ENCODE assay signal across 16 cellular contexts in the genomic region with DNA sequence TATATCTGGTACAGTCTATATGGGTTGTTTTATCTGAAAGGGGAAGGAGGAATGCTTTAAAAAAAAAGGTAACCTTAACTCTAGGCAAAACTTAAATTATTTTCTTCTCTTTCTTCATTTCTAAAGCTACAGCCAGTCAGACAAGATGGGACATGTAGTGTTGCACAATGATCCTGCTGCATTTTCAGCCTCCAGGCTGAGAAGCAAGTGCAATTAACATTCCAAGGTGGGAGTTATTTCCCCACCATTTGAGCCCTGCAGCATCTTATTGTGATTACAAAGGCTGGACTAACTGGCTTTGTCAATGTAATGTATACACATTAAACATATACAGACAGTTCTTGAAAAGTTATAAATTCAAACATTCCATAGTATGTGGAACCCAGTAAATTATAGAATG. TPM values are rescaled to one million over a fixed set of nuclear protein-coding genes. Genes with fewer than 3 reads are reported as not detected.
DNase-seq lines count a peak whose midpoint lies in the region; ATAC-seq and TF ChIP-seq lines count a peak whose summit lies in the region.
"Had no signal": no experiment of that assay in that cellular context is flagged by ENCODE, and none has a peak within 500 bp of the region (broad histone marks: within the 10 kb centered on the region; RNA-seq: fewer than 3 reads in every experiment).

No MANE protein-coding gene starts in this region.

- H3K4me1 Mint-ChIP-seq in WTC11 (peaks cover 44% of the 10 kb centered on the region), osteocyte (ENCODE audit: unreplicated experiment) (peaks cover 25% of the 10 kb centered on the region)
- peaks cover 0 to 4% (median 0%) of the 10 kb centered on the region in 7 donors for H3K4me1 Mint-ChIP-seq in naive thymus-derived CD4-positive, alpha-beta T cell
- H3K4me1 Mint-ChIP-seq: stimulated activated memory B cell treated with anti-CD40 and anti-IgM and Interleukin-4, amounts not matched to agents 10 μg/mL and 1 μg/mL and 100 μg/mL, for 72 hours had no signal

- H3K79me2 ChIP-seq in hepatocyte, result no peaks in the 10 kb centered on the region

- peak overlapping the region; percentile 1 for H3K4me2 ChIP-seq in hepatocyte
- H3K4me2 ChIP-seq: KMS-11 had no signal

- peaks cover 22% of the 10 kb centered on the region for H3K4me1 ChIP-seq in hepatocyte (ENCODE audit: insufficient read depth)
- no peaks in the 10 kb centered on the region for H3K4me1 ChIP-seq in naive thymus-derived CD4-positive, alpha-beta T cell (ENCODE audit: control insufficient read depth in 2 of 2, insufficient read depth in 2 of 2, low read length in 2 of 2)

- intact Hi-C loops in naive thymus-derived CD4-positive, alpha-beta T cell (cut with micrococcal nuclease), result no loop called here

- H3K4me3 Mint-ChIP-seq in WTC11, result no peak overlapping the region
- no peak overlapping the region for H3K4me3 Mint-ChIP-seq in naive thymus-derived CD4-positive, alpha-beta T cell
- H3K4me3 Mint-ChIP-seq in osteocyte (ENCODE audit: unreplicated experiment), result no peak overlapping the region
- H3K4me3 Mint-ChIP-seq: stimulated activated memory B cell treated with anti-CD40 and anti-IgM and Interleukin-4, amounts not matched to agents 10 μg/mL and 1 μg/mL and 100 μg/mL, for 72 hours had no signal

- no peaks in the 10 kb centered on the region for H3K9me2 ChIP-seq in hepatocyte (replicated peaks; ENCODE audit: insufficient read depth)

- H3K4me3 ChIP-seq in hepatocyte, result no peak overlapping the region
- H3K4me3 ChIP-seq in naive thymus-derived CD4-positive, alpha-beta T cell (ENCODE audit: low read length), result no peak overlapping the region
- H3K4me3 ChIP-seq: SJCRH30, vagina had no signal

- H3K36me3 Mint-ChIP-seq in WTC11, result no peaks in the 10 kb centered on the region
- H3K36me3 Mint-ChIP-seq in naive thymus-derived CD4-positive, alpha-beta T cell, result no peaks in the 10 kb centered on the region
- no peaks in the 10 kb centered on the region for H3K36me3 Mint-ChIP-seq in activated naive CD4-positive, alpha-beta T cell treated with anti-CD3 and anti-CD28 coated beads, Interleukin-2, amount 50 U/mL, for 72 hours
- no peaks in the 10 kb centered on the region for H3K36me3 Mint-ChIP-seq in osteocyte (ENCODE audit: unreplicated experiment)
- H3K36me3 Mint-ChIP-seq: stimulated activated memory B cell treated with anti-CD40 and anti-IgM and Interleukin-4, amounts not matched to agents 10 μg/mL and 1 μg/mL and 100 μg/mL, for 72 hours had no signal

- H3K27ac Mint-ChIP-seq in WTC11 (peak overlapping the region; percentile 81), osteocyte (ENCODE audit: unreplicated experiment) (no peak overlapping the region)
- no peak overlapping the region for H3K27ac Mint-ChIP-seq in naive thymus-derived CD4-positive, alpha-beta T cell
- no peak overlapping the region for H3K27ac Mint-ChIP-seq in activated naive CD4-positive, alpha-beta T cell treated with anti-CD3 and anti-CD28 coated beads, Interleukin-2, amount 50 U/mL, for 72 hours
- H3K27ac Mint-ChIP-seq: stimulated activated memory B cell treated with anti-CD40 and anti-IgM and Interleukin-4, amounts not matched to agents 10 μg/mL and 1 μg/mL and 100 μg/mL, for 72 hours had no signal

- no peaks in the 10 kb centered on the region for H3K27me3 ChIP-seq in hepatocyte
- no peaks in the 10 kb centered on the region for H3K27me3 ChIP-seq in naive thymus-derived CD4-positive, alpha-beta T cell (ENCODE audit: control insufficient read depth in 2 of 2, insufficient read depth in 2 of 2, low read length in 2 of 2)
- H3K27me3 ChIP-seq: SJCRH30, vagina had no signal

- no peaks in the 10 kb centered on the region for H3K9me3 Mint-ChIP-seq in WTC11
- H3K9me3 Mint-ChIP-seq in naive thymus-derived CD4-positive, alpha-beta T cell, result no peaks in the 10 kb centered on the region
- H3K9me3 Mint-ChIP-seq in activated naive CD4-positive, alpha-beta T cell treated with anti-CD3 and anti-CD28 coated beads, Interleukin-2, amount 50 U/mL, for 72 hours, result no peaks in the 10 kb centered on the region
- no peaks in the 10 kb centered on the region for H3K9me3 Mint-ChIP-seq in osteocyte (ENCODE audit: unreplicated experiment)
- H3K9me3 Mint-ChIP-seq: stimulated activated memory B cell treated with anti-CD40 and anti-IgM and Interleukin-4, amounts not matched to agents 10 μg/mL and 1 μg/mL and 100 μg/mL, for 72 hours had no signal

- CTCF ChIA-PET in WTC11 (lab: Charles Lee), result interaction anchor here (3.5 kb wide), 1 partner anchor 11 kb away, joined by 13 read pairs; no protein-coding TSS in a partner anchor
- CTCF ChIA-PET in naive thymus-derived CD4-positive, alpha-beta T cell (lab: Charles Lee), result no interaction called here

- H3K9me3 ChIP-seq in hepatocyte (ENCODE audit: low read depth), result no peaks in the 10 kb centered on the region
- no peaks in the 10 kb centered on the region for H3K9me3 ChIP-seq in naive thymus-derived CD4-positive, alpha-beta T cell (ENCODE audit: control insufficient read depth in 2 of 3, low read length in 3 of 3)
- H3K9me3 ChIP-seq: SJCRH30, vagina had no signal

- POLR2A ChIA-PET in WTC11 (lab: Charles Lee), result no interaction called here
- POLR2A ChIA-PET in naive thymus-derived CD4-positive, alpha-beta T cell (lab: Charles Lee), result no interaction called here

- TF ChIP-seq CTCF in WTC11 (IDR thresholded peaks at IDR 0.05), result no peak
- no peak for TF ChIP-seq CTCF in hepatocyte (IDR thresholded peaks at IDR 0.05; ENCODE audit: poor library complexity)
- TF ChIP-seq CTCF in osteocyte (IDR thresholded peaks at IDR 0.05), result no peak

- H4K20me1 ChIP-seq in hepatocyte (ENCODE audit: insufficient read depth, poor library complexity, severe bottlenecking), result no peaks in the 10 kb centered on the region

- DNase-seq in AG08396 (ENCODE audit: low spot score) (peak; percentile 15), H4 (ENCODE audit: low spot score) (peak; percentile 39), WTC11 (ENCODE audit: low spot score) (no peak), hepatocyte (ENCODE audit: low spot score) (peak; percentile 49), GOT3 (lab: John Stamatoyannopoulos, UW) (no peak), osteocyte (ENCODE audit: extremely low spot score, unreplicated experiment) (no peak)
- no peak for DNase-seq in naive thymus-derived CD4-positive, alpha-beta T cell
- DNase-seq in activated naive CD4-positive, alpha-beta T cell treated with anti-CD3 and anti-CD28 coated beads, Interleukin-2, amount 50 U/mL, for 72 hours (ENCODE audit: low spot score in 2 of 2), result no peak
- DNase-seq: activated CD4-positive, CD25-positive, alpha-beta regulatory T cell; C1 segment of cervical spinal cord; NCI-H1694; stimulated activated CD4-positive, alpha-beta T cell treated with anti-CD3 and anti-CD28 coated beads, Interleukin-4, amount 100 ng/mL, for 24 hours had no signal

- no peak overlapping the region for H2AFZ ChIP-seq in hepatocyte

- H3K27me3 Mint-ChIP-seq in WTC11 (ENCODE audit: low read depth), result no peaks in the 10 kb centered on the region; the same call in 1 of the 2 replicates
- peaks cover 0 to 4% (median 0%) of the 10 kb centered on the region in 5 donors for H3K27me3 Mint-ChIP-seq in naive thymus-derived CD4-positive, alpha-beta T cell
- H3K27me3 Mint-ChIP-seq in osteocyte (ENCODE audit: unreplicated experiment), result no peaks in the 10 kb centered on the region
- H3K27me3 Mint-ChIP-seq: stimulated activated memory B cell treated with anti-CD40 and anti-IgM and Interleukin-4, amounts not matched to agents 10 μg/mL and 1 μg/mL and 100 μg/mL, for 72 hours had no signal

- H3K27ac ChIP-seq in hepatocyte, result peak overlapping the region; percentile 60
- no peak overlapping the region for H3K27ac ChIP-seq in naive thymus-derived CD4-positive, alpha-beta T cell (ENCODE audit: low read depth, low read length)
- H3K27ac ChIP-seq: KMS-11, SJCRH30, vagina had no signal

- no peaks in the 10 kb centered on the region for H3K36me3 ChIP-seq in hepatocyte (replicated peaks; ENCODE audit: insufficient read depth, low read depth)
- no peaks in the 10 kb centered on the region for H3K36me3 ChIP-seq in naive thymus-derived CD4-positive, alpha-beta T cell (ENCODE audit: control insufficient read depth in 2 of 3, insufficient read depth in 3 of 3, low read length in 3 of 3)
- H3K36me3 ChIP-seq: SJCRH30, vagina had no signal

- ATAC-seq in WTC11, result no peak
- ATAC-seq in naive thymus-derived CD4-positive, alpha-beta T cell, result no peak
- ATAC-seq in activated naive CD4-positive, alpha-beta T cell treated with anti-CD3 and anti-CD28 coated beads, Interleukin-2, amount 50 U/mL, for 72 hours, result no peak
- ATAC-seq: stimulated activated memory B cell treated with anti-CD40 and anti-IgM and Interleukin-4, amounts not matched to agents 10 μg/mL and 1 μg/mL and 100 μg/mL, for 72 hours had no signal

TF ChIP-seq in WTC11, 78 proteins besides CTCF, POLR2A, EP300 and RAD21 (continues in another document):
- TF ChIP-seq SMAD3 (CRISPR knock-in tag; IDR thresholded peaks at IDR 0.05; ENCODE audit: borderline replicate concordance) (no peak), SP1 (CRISPR knock-in tag; conservative IDR thresholded peaks at IDR 0.05) (no peak), ZNF671 (CRISPR knock-in tag; IDR thresholded peaks at IDR 0.05) (no peak), TCF7 (CRISPR knock-in tag; IDR thresholded peaks at IDR 0.05; ENCODE audit: low read depth) (no peak)

RNA-seq across cellular contexts. Expression of gene NF1, which starts 22.6 kb away (rescaled TPM):
- total RNA-seq in H4 (2014; rRNA removed; shearing (Covaris generic)), result 12.8 and 23.2 TPM in 2 replicates
- 33.6 to 39.0 TPM (median 35.4 TPM) in 3 replicates for total RNA-seq in WTC11 (2021)
- total RNA-seq in hepatocyte, result 37.4 and 45.9 TPM in 2 replicates
- polyA plus RNA-seq in hepatocyte, result 8.4 and 11.4 TPM in 2 replicates
- 10 to 100 TPM; 18.8 to 32.4 (median 21.2) TPM for total RNA-seq in naive thymus-derived CD4-positive, alpha-beta T cell
- 10 to 100 TPM; 12.5 to 12.7 TPM for polyA plus RNA-seq in naive thymus-derived CD4-positive, alpha-beta T cell
- 10 to 100 TPM; 33.6 to 39.1 TPM for total RNA-seq in activated naive CD4-positive, alpha-beta T cell treated with anti-CD3 and anti-CD28 coated beads, Interleukin-2, amount 50 U/mL, for 72 hours
- total RNA-seq in osteocyte, result 66.7 and 70.4 TPM in 2 replicates

Comparison
In these comparisons a context has a peak if more than half of its experiments do, and no peak if none do; other contexts are left out.
1. DNase-seq: peak in AG08396 (single experiment), H4 (single experiment) and hepatocyte (single experiment); none in WTC11 (single experiment), naive thymus-derived CD4-positive, alpha-beta T cell (0 of 9), GOT3 (single experiment), activated naive CD4-positive, alpha-beta T cell treated with anti-CD3 and anti-CD28 coated beads, Interleukin-2, amount 50 U/mL, for 72 hours (0 of 2) and osteocyte (single experiment).